In genomic region chr4:15729910-15730533, GRCh38 we compare ENCODE assay signal across 8 cellular contexts. TPM values are rescaled to one million over a fixed set of nuclear protein-coding genes. Genes with fewer than 3 reads are reported as not detected.
DNase-seq lines count a peak whose midpoint lies in the region; ATAC-seq, FAIRE-seq and TF ChIP-seq lines count a peak whose summit lies in the region.

No MANE protein-coding gene starts in this region.

- H4K5ac ChIP-seq in H1 (ENCODE audit: insufficient read length, low read depth, low read length), result no peak overlapping the region

- H3K36me3 ChIP-seq in H1 (ENCODE audit: control insufficient read depth in 2 of 4, insufficient read depth in 4 of 4, low read length in 3 of 4), result no peaks in the 10 kb centered on the region

- H2AFZ ChIP-seq in H1 (ENCODE audit: low read length), result no peak overlapping the region

- in situ Hi-C loops in KBM-7 (cut with MboI; ENCODE audit: low pct_unique_long_range_greater_than_20kb, low sequenced_read_pairs), result no loop called here

- H3K14ac ChIP-seq in H1 (ENCODE audit: insufficient read length), result no peak overlapping the region

- no peak overlapping the region for H3K4me2 ChIP-seq in H1 (ENCODE audit: insufficient read depth in 1 of 2, low read depth in 2 of 2, low read length in 2 of 2)

- no peak overlapping the region for H4K8ac ChIP-seq in H1 (ENCODE audit: extremely low read depth, insufficient read depth, low read length)

- no peaks in the 10 kb centered on the region for H3K4me1 ChIP-seq in H1 (replicated peaks in 1 of 4; ENCODE audit: control insufficient read depth in 3 of 4, insufficient read depth in 4 of 4, low read length in 3 of 4)

- peak; percentile 67 to 69 for TF ChIP-seq RAD21 in H1 (IDR thresholded peaks at IDR 0.05 in 1 of 2, conservative IDR thresholded peaks at IDR 0.05 in 1 of 2; ENCODE audit: low read depth in 2 of 2, low read length in 2 of 2)

- peak; percentile 63 for FAIRE-seq in H1 (lab: Jason Lieb, UNC)

- no peak overlapping the region for H2BK120ac ChIP-seq in H1 (replicated peaks; ENCODE audit: low read depth, low read length)

- no peak overlapping the region for H3K27ac ChIP-seq in H1 (ENCODE audit: low read depth, low read length)

- no peak overlapping the region for H2BK12ac ChIP-seq in H1 (ENCODE audit: low read depth, low read length)

- no peak for TF ChIP-seq EP300 in H1 (IDR thresholded peaks at IDR 0.05; ENCODE audit: borderline replicate concordance in 1 of 2, low read depth in 2 of 2, low read length in 2 of 2)

- no peak overlapping the region for H2AK5ac ChIP-seq in H1 (ENCODE audit: low read depth, low read length)

- H3K9ac ChIP-seq in H1 (replicated peaks in 1 of 4; ENCODE audit: extremely low read depth in 1 of 4, low read depth in 3 of 4, low read length in 3 of 4), result no peak overlapping the region

- CTCF ChIA-PET in H1 (lab: Charles Lee; ENCODE audit: partially characterized antibody), result interaction anchor here (0.6 to 2.0 kb wide), 10 partner anchors 9 to 250 kb away, joined by 3 to 6 read pairs (median 4); no protein-coding TSS in a partner anchor

- H3K23ac ChIP-seq in H1 (ENCODE audit: insufficient read length), result no peak overlapping the region

- H3K9me3 ChIP-seq in H1 (ENCODE audit: insufficient read depth in 2 of 2, low read depth in 1 of 2, low read length in 1 of 2), result no peaks in the 10 kb centered on the region

- H3K4me3 ChIP-seq in H1 (ENCODE audit: extremely low read depth in 1 of 4, insufficient read depth in 2 of 4, low read depth in 3 of 4, low read length in 4 of 4), result no peak overlapping the region

- no peak overlapping the region for H3K18ac ChIP-seq in H1 (ENCODE audit: extremely low read depth, low read length)

- no peak overlapping the region for H2BK5ac ChIP-seq in H1 (ENCODE audit: low read depth, low read length)

- H4K91ac ChIP-seq in H1 (replicated peaks; ENCODE audit: insufficient read length, low read length), result no peak overlapping the region

- H4K20me1 ChIP-seq in H1 (replicated peaks in 1 of 2; ENCODE audit: control insufficient read depth in 1 of 2, insufficient read depth in 2 of 2, low read length in 2 of 2), result no peaks in the 10 kb centered on the region

- H3K79me1 ChIP-seq in H1 (ENCODE audit: low read depth, low read length), result no peaks in the 10 kb centered on the region

- peak; percentile 34 for DNase-seq in DMS79 treated with DMSO at 0.1 percent for 48 hours (lab: John Stamatoyannopoulos, UW)
- no peak for DNase-seq in DMS79 (lab: John Stamatoyannopoulos, UW)
- DNase-seq in KBM-7, result peak; percentile 53
- peak; percentile 42 for DNase-seq in SKM-1 (lab: John Stamatoyannopoulos, UW; ENCODE audit: unreplicated experiment)
- DNase-seq in H1 (ENCODE audit: low read depth in 1 of 2, low spot score in 2 of 2), result no peak
- DNase-seq in middle frontal gyrus (ENCODE audit: extremely low spot score, low spot score), result peak; percentile 19

- H3K4ac ChIP-seq in H1 (replicated peaks; ENCODE audit: insufficient read length, low read depth, low read length), result no peak overlapping the region

- ATAC-seq in GM18873 (IDR thresholded peaks at IDR 0.05; ENCODE audit: low FRiP score, unreplicated experiment) (peak; percentile 64), HG03108 (IDR thresholded peaks at IDR 0.05; ENCODE audit: unreplicated experiment) (no peak)

- no peak overlapping the region for H2BK15ac ChIP-seq in H1 (ENCODE audit: low read length)

- no peak overlapping the region for H2BK20ac ChIP-seq in H1 (ENCODE audit: low read length)

- no peaks in the 10 kb centered on the region for H3K79me2 ChIP-seq in H1 (ENCODE audit: control insufficient read depth in 1 of 2, insufficient read depth in 2 of 2, low read length in 2 of 2)

- no peaks in the 10 kb centered on the region for H3K23me2 ChIP-seq in H1 (ENCODE audit: low read depth, low read length)

- peak in 2 of 3 experiments; percentile 50 to 58; a peak in 3 of 4 replicates for TF ChIP-seq CTCF in H1 (IDR thresholded peaks at IDR 0.05; ENCODE audit: control extremely low read depth in 1 of 3, insufficient read depth in 1 of 3, low read depth in 1 of 3, low read length in 3 of 3)

- H3K27me3 ChIP-seq in H1 (replicated peaks in 1 of 4; ENCODE audit: control insufficient read depth in 3 of 4, extremely low read depth in 1 of 4, insufficient read depth in 3 of 4, low read length in 3 of 4), result no peaks in the 10 kb centered on the region

- POLR2A ChIA-PET in H1 (lab: Charles Lee; ENCODE audit: partially characterized antibody), result no interaction called here

- H3K56ac ChIP-seq in H1 (replicated peaks; ENCODE audit: insufficient read length, low read depth, low read length), result no peak overlapping the region

- TF ChIP-seq POLR2A in H1 (IDR thresholded peaks at IDR 0.05; ENCODE audit: control extremely low read depth in 1 of 2, low read depth in 2 of 2, low read length in 2 of 2), result no peak

- WGBS in H1 (ENCODE audit: extremely low coverage in 1 of 2, insufficient coverage in 1 of 2, insufficient read length in 1 of 2, insufficient replicate concordance in 2 of 2, low coverage in 1 of 2, low lambda C conversion rate in 2 of 2, missing lambda C conversion rate in 1 of 2), 2 experiments, result 46% methylated on average over 3 of the region's 3 CpGs; no CpG with 5 or more reads in 1 of the 2 experiments

TF ChIP-seq in H1, 55 proteins besides CTCF, POLR2A, EP300 and RAD21:
- TF ChIP-seq MAX (IDR thresholded peaks at IDR 0.05) (no peak), RFX5 (IDR thresholded peaks at IDR 0.05; ENCODE audit: borderline replicate concordance, low read depth, low read length) (no peak), RNF2 (IDR thresholded peaks at IDR 0.05; ENCODE audit: borderline replicate concordance, low read depth, low read length, missing control alignments, poor library complexity, severe bottlenecking) (no peak), SP2 (IDR thresholded peaks at IDR 0.05; ENCODE audit: low read length) (no peak), ZNF274 (IDR thresholded peaks at IDR 0.05; ENCODE audit: borderline replicate concordance, extremely low read depth, low read length) (no peak), JUN (IDR thresholded peaks at IDR 0.05; ENCODE audit: low read depth, low read length) (no peak), SP4 (IDR thresholded peaks at IDR 0.05; ENCODE audit: low read length) (no peak), CTBP2 (IDR thresholded peaks at IDR 0.05; ENCODE audit: borderline replicate concordance, insufficient read depth, insufficient read length, low read length) (no peak), SIRT6 (IDR thresholded peaks at IDR 0.05; ENCODE audit: low read length) (no peak), NRF1 (IDR thresholded peaks at IDR 0.05; ENCODE audit: low read depth, low read length) (no peak), TEAD4 (IDR thresholded peaks at IDR 0.05; ENCODE audit: low read depth, low read length) (no peak)

RNA-seq across cellular contexts. Expression of gene BST1, which starts 27.2 kb away (rescaled TPM):
- total RNA-seq in H1 (2021; fragmentation: NEBNext Ultra II Directional; extraction: Animal tissue kit (Norgen Biotek cat#: 25700)), result 0.52 TPM in 1 of 2 replicates, not detected in the other
- 0.20 and 0.54 TPM in 2 replicates for polyA plus RNA-seq in H1 (2011; rRNA removed)
- 0.32 TPM for polyA plus RNA-seq in H1 (2011; cell fraction: cytosol; rRNA removed)
- 0.53 TPM for polyA plus RNA-seq in H1 (2011; cell fraction: nucleus; rRNA removed)
- polyA plus RNA-seq in H1 (2012, experiment 1 of 2), result 0.84 to 1.00 TPM (median 0.87 TPM) in 4 replicates
- polyA plus RNA-seq in H1 (2012, experiment 2 of 2), result 0.52 TPM
- polyA plus RNA-seq in H1 (2013, experiment 1 of 2), result 0.49 TPM
- 0.39 TPM for polyA plus RNA-seq in H1 (2013, experiment 2 of 2)
- 0.16 and 0.80 TPM in 2 replicates for polyA minus RNA-seq in H1 (2011; rRNA and poly(A)+ RNA removed)
- polyA minus RNA-seq in H1 (2011; cell fraction: cytosol; rRNA and poly(A)+ RNA removed), result not detected
- not detected for polyA minus RNA-seq in H1 (2011; cell fraction: nucleus; rRNA and poly(A)+ RNA removed)

RNA-seq across cellular contexts. Expression of gene CD38, which starts 48.1 kb away (rescaled TPM):
- total RNA-seq in H1 (2021; fragmentation: NEBNext Ultra II Directional; extraction: Animal tissue kit (Norgen Biotek cat#: 25700)), result 0.11 and 0.24 TPM in 2 replicates
- polyA plus RNA-seq in H1 (2011; rRNA removed), result 0.14 and 0.27 TPM in 2 replicates
- polyA plus RNA-seq in H1 (2011; cell fraction: cytosol; rRNA removed), result 0.21 TPM
- polyA plus RNA-seq in H1 (2011; cell fraction: nucleus; rRNA removed), result 0.24 TPM
- 0.14 to 0.21 TPM (median 0.18 TPM) in 4 replicates for polyA plus RNA-seq in H1 (2012, experiment 1 of 2)
- polyA plus RNA-seq in H1 (2012, experiment 2 of 2), result not detected
- polyA plus RNA-seq in H1 (2013, experiment 1 of 2), result 0.16 TPM
- 0.11 TPM for polyA plus RNA-seq in H1 (2013, experiment 2 of 2)
- polyA minus RNA-seq in H1 (2011; rRNA and poly(A)+ RNA removed), result 0.78 and 1.3 TPM in 2 replicates
- not detected for polyA minus RNA-seq in H1 (2011; cell fraction: cytosol; rRNA and poly(A)+ RNA removed)
- polyA minus RNA-seq in H1 (2011; cell fraction: nucleus; rRNA and poly(A)+ RNA removed), result 0.60 TPM

RNA-seq across cellular contexts. Expression of gene FAM200B, which starts 48.4 kb away (rescaled TPM):
- total RNA-seq in H1 (2021; fragmentation: NEBNext Ultra II Directional; extraction: Animal tissue kit (Norgen Biotek cat#: 25700)), result 21.9 and 23.7 TPM in 2 replicates
- polyA plus RNA-seq in H1 (2011; rRNA removed), result 10.7 and 11.9 TPM in 2 replicates
- polyA plus RNA-seq in H1 (2011; cell fraction: cytosol; rRNA removed), result 16.0 TPM
- 10.3 TPM for polyA plus RNA-seq in H1 (2011; cell fraction: nucleus; rRNA removed)
- polyA plus RNA-seq in H1 (2012, experiment 1 of 2), result 15.2 to 33.0 TPM (median 21.7 TPM) in 4 replicates
- polyA plus RNA-seq in H1 (2012, experiment 2 of 2), result 11.6 TPM
- polyA plus RNA-seq in H1 (2013, experiment 1 of 2), result 45.1 TPM
- polyA plus RNA-seq in H1 (2013, experiment 2 of 2), result 44.9 TPM
- polyA minus RNA-seq in H1 (2011; rRNA and poly(A)+ RNA removed), result 2.7 and 7.3 TPM in 2 replicates
- polyA minus RNA-seq in H1 (2011; cell fraction: cytosol; rRNA and poly(A)+ RNA removed), result 8.1 TPM
- 14.7 TPM for polyA minus RNA-seq in H1 (2011; cell fraction: nucleus; rRNA and poly(A)+ RNA removed)

Comparison
In these comparisons a context has a peak if more than half of its experiments do, and no peak if none do; other contexts are left out.
1. DNase-seq: peak in DMS79 treated with DMSO at 0.1 percent for 48 hours (single experiment), KBM-7 (single experiment), SKM-1 (single experiment) and middle frontal gyrus (single experiment); none in DMS79 (single experiment) and H1 (0 of 2).